In the genomic region with DNA sequence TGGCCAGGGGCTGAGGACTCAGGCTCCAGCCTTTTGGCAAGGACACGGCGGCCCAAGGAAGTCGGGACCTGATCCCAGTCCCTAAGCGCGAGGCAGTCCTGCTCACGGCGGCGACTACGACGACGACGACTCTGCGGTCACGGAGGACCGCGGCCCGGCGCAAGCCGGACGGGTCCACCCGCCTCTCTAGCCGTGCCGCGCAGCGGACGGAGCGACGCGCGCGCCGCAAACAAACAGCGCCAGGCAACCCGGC, we compare ENCODE assay signal across 8 cellular contexts. TPM values are rescaled to one million over a fixed set of nuclear protein-coding genes. Genes with fewer than 3 reads are reported as not detected.
A peak's percentile ranks its signal among the peaks of the same experiment; 100 is the strongest.
DNase-seq lines count a peak whose midpoint lies in the region; ATAC-seq and TF ChIP-seq lines count a peak whose summit lies in the region.

No MANE protein-coding gene starts in this region.

- H3K27ac ChIP-seq in ACC112 (ENCODE audit: low read depth, low read length) = no peak overlapping the region
- no peak overlapping the region for H3K27ac ChIP-seq in HUES48 (ENCODE audit: low read depth, low read length)

- TF ChIP-seq CTCF in mucosa of descending colon (IDR thresholded peaks at IDR 0.05) = no peak

- intact Hi-C loops in mucosa of descending colon (cut with DNase I, micrococcal nuclease) = loop anchor here (5.0 to 10.0 kb wide), 2 partner anchors 185 to 193 kb away; no protein-coding TSS in a partner anchor

- peak; percentile 17 for DNase-seq in cerebellar cortex (ENCODE audit: low spot score)
- DNase-seq in mucosa of descending colon = peak in 2 of 3 donors; percentile 49 to 55
- no peak for DNase-seq in 8988T
- no peak for DNase-seq in stimulated activated CD4-positive, alpha-beta T cell treated with anti-CD3 and anti-CD28 coated beads, Interleukin-4, amount 100 ng/mL, for 1 hour
- DNase-seq in activated CD4-positive, alpha-beta T cell treated with anti-CD3 and anti-CD28 coated beads, Interleukin-2, amount 50 U/mL, for 1 hour = no peak

- no peaks in the 10 kb centered on the region for H3K9me3 ChIP-seq in HUES48 (ENCODE audit: control insufficient read depth, insufficient read depth, low read length)
- no peaks in the 10 kb centered on the region for H3K9me3 ChIP-seq in mucosa of descending colon

- H3K4me3 ChIP-seq in ACC112 (ENCODE audit: low read depth, low read length) = peak overlapping the region; percentile 72
- peak overlapping the region; percentile 80 for H3K4me3 ChIP-seq in HUES48 (ENCODE audit: low read depth, low read length)
- H3K4me3 ChIP-seq in mucosa of descending colon = no peak overlapping the region

- peaks cover 3% of the 10 kb centered on the region for H3K4me1 ChIP-seq in ACC112 (ENCODE audit: control insufficient read depth, insufficient read depth, low read length, unreplicated experiment)
- H3K4me1 ChIP-seq in HUES48 (ENCODE audit: control insufficient read depth, insufficient read depth, low read length) = peaks cover 13% of the 10 kb centered on the region
- H3K4me1 ChIP-seq in mucosa of descending colon (ENCODE audit: low read depth) = peaks cover 25% of the 10 kb centered on the region

- peak overlapping the region; percentile 54 for H3K9ac ChIP-seq in HUES48 (ENCODE audit: low read depth, low read length)

- H3K36me3 ChIP-seq in ACC112 (ENCODE audit: insufficient read depth, low read length) (no peaks in the 10 kb centered on the region), HUES48 (ENCODE audit: control insufficient read depth, insufficient read depth, low read length) (no peaks in the 10 kb centered on the region), mucosa of descending colon (ENCODE audit: low read depth) (no peaks in the 10 kb centered on the region)

- H2AFZ ChIP-seq in ACC112 (ENCODE audit: low read length, unreplicated experiment) = peak overlapping the region; percentile 30

- no peaks in the 10 kb centered on the region for H3K79me2 ChIP-seq in ACC112 (ENCODE audit: control insufficient read depth, insufficient read depth, low read length, unreplicated experiment)

- H3K27me3 ChIP-seq in ACC112 (ENCODE audit: insufficient read depth, low read length) = peaks cover 17% of the 10 kb centered on the region
- H3K27me3 ChIP-seq in HUES48 (ENCODE audit: control insufficient read depth, insufficient read depth, low read length) = peaks cover 15% of the 10 kb centered on the region

- ATAC-seq in mucosa of descending colon (no peak), GM19455 (IDR thresholded peaks at IDR 0.05; ENCODE audit: unreplicated experiment) (no peak)

RNA-seq across cellular contexts. Expression of a gene that starts 0.4 kb away (rescaled TPM):
- 10 to 100 TPM in 1 of 3 donors, 1 to 10 TPM in 2; 1.7 to 12.7 (median 2.4) TPM for total RNA-seq in mucosa of descending colon

RNA-seq across cellular contexts. Expression of a gene that starts 59.4 kb away (rescaled TPM):
- not detected for total RNA-seq in mucosa of descending colon

Comparison
In these comparisons a context has a peak if more than half of its experiments do, and no peak if none do; other contexts are left out.
1. DNase-seq: peak in cerebellar cortex (single experiment) and mucosa of descending colon (2 of 3); none in 8988T (single experiment), stimulated activated CD4-positive, alpha-beta T cell treated with anti-CD3 and anti-CD28 coated beads, Interleukin-4, amount 100 ng/mL, for 1 hour (single experiment) and activated CD4-positive, alpha-beta T cell treated with anti-CD3 and anti-CD28 coated beads, Interleukin-2, amount 50 U/mL, for 1 hour (single experiment).